Comparison of ENCODE assay signal across 1 cellular context in genomic region chr19:435707-436412, GRCh38.
TF ChIP-seq lines count a peak whose summit lies in the region.

No MANE protein-coding gene starts in this region.

TF ChIP-seq in GM23338, 12 proteins besides CTCF, POLR2A, EP300 and RAD21 (continued from another document):
- TF ChIP-seq ZNF462 (CRISPR knock-in tag; IDR thresholded peaks at IDR 0.05) (no peak), ZNF114 (CRISPR knock-in tag; IDR thresholded peaks at IDR 0.05) (no peak), JUNB (IDR thresholded peaks at IDR 0.05; ENCODE audit: unreplicated experiment) (no peak), STAT1 (IDR thresholded peaks at IDR 0.05; ENCODE audit: unreplicated experiment) (no peak), NANOG (IDR thresholded peaks at IDR 0.05; ENCODE audit: borderline replicate concordance) (no peak), REST (IDR thresholded peaks at IDR 0.05; ENCODE audit: unreplicated experiment) (no peak), POLR2AphosphoS5 (IDR thresholded peaks at IDR 0.05; ENCODE audit: low read depth) (no peak)
